Comparison of ENCODE assay signal across 22 cellular contexts in genomic region chr2:95261602-95262001, GRCh38.
"Had no signal": no experiment of that assay in that cellular context is flagged by ENCODE, and none has a peak within 500 bp of the region (broad histone marks: within the 10 kb centered on the region; RNA-seq: fewer than 3 reads in every experiment).

No MANE protein-coding gene starts in this region.

- DNase-seq: activated CD4-positive, alpha-beta T cell treated with anti-CD3 and anti-CD28 coated beads for 48 hours; activated CD4-positive, CD25-positive, alpha-beta regulatory T cell; activated CD8-positive, alpha-beta memory T cell treated with anti-CD3 and anti-CD28 coated beads, Interleukin-2, amount 50 U/mL, for 4 hours; activated effector memory CD4-positive, alpha-beta T cell treated with Interleukin-2 at 50 U/mL for 16 hours; activated naive CD4-positive, alpha-beta T cell treated with anti-CD3 and anti-CD28 coated beads, Interleukin-2, amount 10 ng/mL, durations not matched to agents 7 days and 5 days; activated naive CD8-positive, alpha-beta T cell treated with anti-CD3 and anti-CD28 coated beads, Interleukin-2, amount 50 U/mL, for 24 hours; activated T-cell treated with anti-CD3 and anti-CD28 coated beads, Interleukin-2, amount 50 U/mL, for 48 hours; aorta; brain microvascular endothelial cell; central memory CD4-positive, alpha-beta T cell; colonic mucosa; endodermal cell; foreskin fibroblast; mammary epithelial cell; nephron progenitor cell; nucleus accumbens; retina; stimulated activated naive B cell treated with anti-CD40 and anti-IgM and Interleukin-4, amounts not matched to agents 10 μg/mL and 1 μg/mL and 100 μg/mL, for 72 hours; thyroid gland had no signal

- H3K4me3 ChIP-seq: colonic mucosa, hepatocyte, thyroid gland had no signal

- H3K4me1 ChIP-seq: colonic mucosa, thyroid gland had no signal

- H3K27ac ChIP-seq: brain microvascular endothelial cell, colonic mucosa, epithelial cell of prostate, hepatocyte, thyroid gland had no signal

- H3K27me3 Mint-ChIP-seq: activated naive CD8-positive, alpha-beta T cell treated with anti-CD3 and anti-CD28 coated beads, Interleukin-2, amount 50 U/mL, for 24 hours had no signal

- H3K36me3 Mint-ChIP-seq: activated naive CD4-positive, alpha-beta T cell treated with anti-CD3 and anti-CD28 coated beads, Interleukin-2, amount 10 ng/mL, durations not matched to agents 7 days and 5 days had no signal

- H3K4me3 Mint-ChIP-seq: activated naive CD4-positive, alpha-beta T cell treated with anti-CD3 and anti-CD28 coated beads, Interleukin-2, amount 10 ng/mL, durations not matched to agents 7 days and 5 days; activated naive CD8-positive, alpha-beta T cell treated with anti-CD3 and anti-CD28 coated beads, Interleukin-2, amount 50 U/mL, for 24 hours; endodermal cell; nephron progenitor cell; stimulated activated naive B cell treated with anti-CD40 and anti-IgM and Interleukin-4, amounts not matched to agents 10 μg/mL and 1 μg/mL and 100 μg/mL, for 72 hours; T-helper 2 cell treated with Interferon-gamma antibody and Interleukin-4, amounts not matched to agents 5 μg/mL and 100 μg/mL, for 36 hours had no signal

- H3K4me1 Mint-ChIP-seq: activated naive CD4-positive, alpha-beta T cell treated with anti-CD3 and anti-CD28 coated beads, Interleukin-2, amount 10 ng/mL, durations not matched to agents 7 days and 5 days; activated naive CD8-positive, alpha-beta T cell treated with anti-CD3 and anti-CD28 coated beads, Interleukin-2, amount 50 U/mL, for 24 hours; endodermal cell had no signal

- H3K27ac Mint-ChIP-seq: activated naive CD4-positive, alpha-beta T cell treated with anti-CD3 and anti-CD28 coated beads, Interleukin-2, amount 10 ng/mL, durations not matched to agents 7 days and 5 days; activated naive CD8-positive, alpha-beta T cell treated with anti-CD3 and anti-CD28 coated beads, Interleukin-2, amount 50 U/mL, for 24 hours; endodermal cell; nephron progenitor cell; stimulated activated naive B cell treated with anti-CD40 and anti-IgM and Interleukin-4, amounts not matched to agents 10 μg/mL and 1 μg/mL and 100 μg/mL, for 72 hours; T-helper 2 cell treated with Interferon-gamma antibody and Interleukin-4, amounts not matched to agents 5 μg/mL and 100 μg/mL, for 36 hours had no signal

- H3K9me3 ChIP-seq: colonic mucosa, thyroid gland had no signal

- H3K36me3 ChIP-seq: brain microvascular endothelial cell, colonic mucosa, thyroid gland had no signal

- H3K27me3 ChIP-seq: brain microvascular endothelial cell, colonic mucosa, hepatocyte, thyroid gland had no signal
